ENCODE assay signal across 8 cellular contexts in the genomic region with DNA sequence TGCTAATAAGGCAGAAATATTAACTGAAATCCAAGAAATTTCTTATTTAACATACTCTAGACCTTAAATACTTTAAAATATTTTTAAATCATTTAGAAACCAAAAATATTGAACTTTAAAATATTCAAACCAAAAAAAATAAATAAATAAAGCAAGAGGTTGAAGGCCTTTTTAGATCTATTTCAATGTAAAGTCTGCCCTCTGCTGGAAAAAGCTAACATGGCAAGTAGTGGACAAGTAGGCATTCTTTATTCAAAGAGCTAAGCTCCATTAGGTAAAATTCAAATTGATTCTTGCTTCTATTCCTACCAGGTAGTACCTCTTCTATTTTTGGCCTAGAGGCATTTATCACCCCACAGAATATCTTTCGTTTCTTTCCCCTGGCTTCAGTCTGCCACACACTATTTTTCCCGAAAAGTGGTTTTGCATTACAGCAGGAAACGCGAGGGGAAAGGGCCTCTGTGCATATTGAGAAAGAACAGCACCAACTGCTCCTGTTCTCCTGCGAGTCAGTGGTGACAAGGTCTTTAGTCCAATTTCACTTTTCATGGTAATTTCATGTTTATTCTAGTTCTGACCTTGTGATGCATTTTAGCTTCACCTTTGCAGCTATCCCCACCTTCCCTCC. TPM values are rescaled to one million over a fixed set of nuclear protein-coding genes. Genes with fewer than 3 reads are reported as not detected.
A peak's percentile ranks its signal among the peaks of the same experiment; 100 is the strongest.
DNase-seq lines count a peak whose midpoint lies in the region; ATAC-seq and TF ChIP-seq lines count a peak whose summit lies in the region.

No MANE protein-coding gene starts in this region.

- no peak overlapping the region for H3K4me3 ChIP-seq in lower lobe of right lung

- peak; percentile 92 for TF ChIP-seq CTCF in lower lobe of right lung (IDR thresholded peaks at IDR 0.05)

- DNase-seq in SIG-M5 treated with dmso at 0.1 percent for 504 hours (lab: John Stamatoyannopoulos, UW; ENCODE audit: unreplicated experiment), result peak; percentile 83
- DNase-seq in SIG-M5 (lab: John Stamatoyannopoulos, UW), result no peak
- DNase-seq in H4 (ENCODE audit: low spot score), result peak; percentile 58
- peak; percentile 70 for DNase-seq in MV-4-11 (lab: John Stamatoyannopoulos, UW)
- peak; percentile 56 for DNase-seq in SKM-1 treated with dmso at 0.1 percent for 144 hours (lab: John Stamatoyannopoulos, UW; ENCODE audit: unreplicated experiment)
- DNase-seq in cerebellum (ENCODE audit: low spot score), result peak; percentile 47
- no peak for DNase-seq in lower lobe of right lung
- DNase-seq in stimulated activated naive CD8-positive, alpha-beta T cell treated with anti-CD3 and anti-CD28 coated beads, Interleukin-15, Interleukin-2, amounts not matched to agents 100 U/mL and 50 U/mL, for 24 hours, result peak; percentile 65

- peak; percentile 64 to 69 for ATAC-seq in lower lobe of right lung
- ATAC-seq in stimulated activated naive CD8-positive, alpha-beta T cell treated with anti-CD3 and anti-CD28 coated beads, Interleukin-15, Interleukin-2, amounts not matched to agents 100 U/mL and 50 U/mL, for 24 hours, result no peak

- no peaks in the 10 kb centered on the region for H3K9me3 ChIP-seq in lower lobe of right lung

- no peaks in the 10 kb centered on the region for H3K27me3 ChIP-seq in lower lobe of right lung (ENCODE audit: low read depth)

- intact Hi-C loops in lower lobe of right lung (cut with DNase I), result no loop called here

- H3K36me3 ChIP-seq in lower lobe of right lung, result no peaks in the 10 kb centered on the region

- no peaks in the 10 kb centered on the region for H3K4me1 ChIP-seq in lower lobe of right lung

- H3K27ac ChIP-seq in lower lobe of right lung, result no peak overlapping the region

RNA-seq across cellular contexts. Expression of a gene that starts 20.4 kb away (rescaled TPM):
- 15.8 and 18.6 TPM in 2 replicates for total RNA-seq in H4 (2014; rRNA removed; shearing (Covaris generic))
- total RNA-seq in cerebellum, result 2.3 TPM
- total RNA-seq in lower lobe of right lung, result 44.1 TPM

RNA-seq across cellular contexts. Expression of a gene that starts 45.9 kb away (rescaled TPM):
- 11.3 and 16.8 TPM in 2 replicates for total RNA-seq in H4 (2014; rRNA removed; shearing (Covaris generic))
- total RNA-seq in cerebellum, result 18.9 TPM
- 94.0 TPM for total RNA-seq in lower lobe of right lung

RNA-seq across cellular contexts. Expression of a gene that starts 54.8 kb away (rescaled TPM):
- total RNA-seq in H4 (2014; rRNA removed; shearing (Covaris generic)), result 2.1 and 3.3 TPM in 2 replicates
- total RNA-seq in cerebellum, result 24.0 TPM
- total RNA-seq in lower lobe of right lung, result 3.4 TPM

Comparison
In these comparisons a context has a peak if more than half of its experiments do, and no peak if none do; other contexts are left out.
1. DNase-seq: peak in SIG-M5 treated with dmso at 0.1 percent for 504 hours (single experiment), H4 (single experiment), MV-4-11 (single experiment), SKM-1 treated with dmso at 0.1 percent for 144 hours (single experiment), cerebellum (single experiment) and stimulated activated naive CD8-positive, alpha-beta T cell treated with anti-CD3 and anti-CD28 coated beads, Interleukin-15, Interleukin-2, amounts not matched to agents 100 U/mL and 50 U/mL, for 24 hours (single experiment); none in SIG-M5 (single experiment) and lower lobe of right lung (single experiment).